Comparison of ENCODE assay signal across 1 cellular context in genomic region chr1:23958810-23959460, GRCh38.
TF ChIP-seq lines count a peak whose summit lies in the region.

No MANE protein-coding gene starts in this region.

TF ChIP-seq in K562, 482 proteins besides CTCF, POLR2A, EP300 and RAD21 (continued from another document and continues in another):
- no peak for TF ChIP-seq ZNF280A (IDR thresholded peaks at IDR 0.05; ENCODE audit: low read depth, partially characterized antibody)
- no peak for TF ChIP-seq RFX5 (IDR thresholded peaks at IDR 0.05; ENCODE audit: low read depth, low read length)
- no peak for TF ChIP-seq ZNF175 (CRISPR knock-in tag; IDR thresholded peaks at IDR 0.05; ENCODE audit: low read depth)
- no peak for TF ChIP-seq RBM39 (optimal IDR thresholded peaks at IDR 0.05; ENCODE audit: low read depth, low read length)
- no peak for TF ChIP-seq CREB5 (CRISPR knock-in tag; IDR thresholded peaks at IDR 0.05)
- no peak; a peak in 1 of 4 replicates for TF ChIP-seq SIN3A (IDR thresholded peaks at IDR 0.05; ENCODE audit: borderline replicate concordance in 2 of 2, control insufficient read depth in 1 of 2, low read depth in 2 of 2, low read length in 2 of 2)
- TF ChIP-seq SNIP1 (IDR thresholded peaks at IDR 0.05; ENCODE audit: low read depth), result no peak
- no peak for TF ChIP-seq MECOM (CRISPR knock-in tag; IDR thresholded peaks at IDR 0.05)
- TF ChIP-seq PPARD (CRISPR knock-in tag; IDR thresholded peaks at IDR 0.05), result no peak
- peak; percentile 32 for TF ChIP-seq ARID1B (IDR thresholded peaks at IDR 0.05)
- no peak for TF ChIP-seq ZNF780A (CRISPR knock-in tag; IDR thresholded peaks at IDR 0.05)
- no peak for TF ChIP-seq C11orf30 (IDR thresholded peaks at IDR 0.05; ENCODE audit: low read depth)
- TF ChIP-seq PTTG1 (tag; IDR thresholded peaks at IDR 0.05; ENCODE audit: low read depth), result no peak
- TF ChIP-seq NFXL1 (CRISPR knock-in tag; IDR thresholded peaks at IDR 0.05), result 0 out of 2 replicates have a peak, but pooled peaks have one; percentile 28
- TF ChIP-seq HOXB6 (CRISPR knock-in tag; IDR thresholded peaks at IDR 0.05; ENCODE audit: borderline replicate concordance), result 0 out of 2 replicates have a peak, but pooled peaks have one; percentile 12
- TF ChIP-seq PCBP1 (IDR thresholded peaks at IDR 0.05; ENCODE audit: low read depth, low read length, poor library complexity, severe bottlenecking), result no peak
- peak; percentile 85 for TF ChIP-seq VEZF1 (CRISPR knock-in tag; IDR thresholded peaks at IDR 0.05)
- no peak for TF ChIP-seq DNMT1 (IDR thresholded peaks at IDR 0.05)
- no peak for TF ChIP-seq U2AF2 (optimal IDR thresholded peaks at IDR 0.05; ENCODE audit: low read depth, low read length)
- TF ChIP-seq HDAC3 (IDR thresholded peaks at IDR 0.05; ENCODE audit: borderline replicate concordance, partially characterized antibody), result peak; percentile 69
- no peak for TF ChIP-seq ATF1 (CRISPR knock-in tag; IDR thresholded peaks at IDR 0.05)
- TF ChIP-seq ATF1 (tag; IDR thresholded peaks at IDR 0.05), result peak; percentile 85
- no peak for TF ChIP-seq DEAF1 (CRISPR knock-in tag; IDR thresholded peaks at IDR 0.05)
- peak in 2 of 3 experiments; percentile 61 to 82 for TF ChIP-seq YY1 (IDR thresholded peaks at IDR 0.05; ENCODE audit: borderline replicate concordance in 1 of 3, control insufficient read depth in 1 of 3, extremely low read depth in 1 of 3, insufficient read depth in 3 of 3, insufficient read length in 1 of 3, insufficient replicate concordance in 2 of 3, low read depth in 1 of 3, low read length in 2 of 3)
- peak; percentile 58; the same call in 1 of the 2 replicates for TF ChIP-seq ZBTB43 (CRISPR knock-in tag; IDR thresholded peaks at IDR 0.05)
- TF ChIP-seq HIVEP1 (CRISPR knock-in tag; IDR thresholded peaks at IDR 0.05), result no peak
- TF ChIP-seq ZNF76 (CRISPR knock-in tag; IDR thresholded peaks at IDR 0.05; ENCODE audit: borderline replicate concordance), result no peak
- no peak for TF ChIP-seq ZNF583 (CRISPR knock-in tag; IDR thresholded peaks at IDR 0.05)
- peak; percentile 7; the same call in 1 of the 2 replicates for TF ChIP-seq TAL1 (IDR thresholded peaks at IDR 0.05)
- TF ChIP-seq SP1 (CRISPR knock-in tag; IDR thresholded peaks at IDR 0.05), result no peak
- TF ChIP-seq ARNT (IDR thresholded peaks at IDR 0.05), result peak; percentile 46 to 65; a peak in 2 of 4 replicates
- peak; percentile 18; the same call in 1 of the 2 replicates for TF ChIP-seq ZEB2 (IDR thresholded peaks at IDR 0.05)
- no peak; the same call in 1 of the 2 replicates for TF ChIP-seq ETV5 (CRISPR knock-in tag; IDR thresholded peaks at IDR 0.05; ENCODE audit: low read depth)
- no peak for TF ChIP-seq SNRNP70 (optimal IDR thresholded peaks at IDR 0.05; ENCODE audit: low read depth, low read length)
- TF ChIP-seq HCFC1 (IDR thresholded peaks at IDR 0.05; ENCODE audit: low read depth, low read length), result no peak
- TF ChIP-seq SIN3B (IDR thresholded peaks at IDR 0.05; ENCODE audit: low read depth), result no peak
- no peak for TF ChIP-seq NELFE (IDR thresholded peaks at IDR 0.05; ENCODE audit: insufficient read depth, insufficient read length)
- TF ChIP-seq ZNF512 (tag; IDR thresholded peaks at IDR 0.05), result peak; percentile 39; the same call in 1 of the 2 replicates
- no peak; the same call in 1 of the 2 replicates for TF ChIP-seq FOXM1 (IDR thresholded peaks at IDR 0.05; ENCODE audit: low read depth)
- TF ChIP-seq FOXM1 (CRISPR knock-in tag; IDR thresholded peaks at IDR 0.05; ENCODE audit: low read depth), result no peak
- TF ChIP-seq ZBTB33 (CRISPR knock-in tag; IDR thresholded peaks at IDR 0.05), result peak; percentile 71; the same call in 1 of the 2 replicates
- TF ChIP-seq SMARCB1 (IDR thresholded peaks at IDR 0.05; ENCODE audit: insufficient read length, low read depth), result no peak
- no peak for TF ChIP-seq ZNF239 (CRISPR knock-in tag; IDR thresholded peaks at IDR 0.05)
- TF ChIP-seq PTRF (tag; IDR thresholded peaks at IDR 0.05), result no peak
- no peak for TF ChIP-seq TRIM24 (IDR thresholded peaks at IDR 0.05)
- no peak for TF ChIP-seq GABPB2 (CRISPR knock-in tag; conservative IDR thresholded peaks at IDR 0.05)
- TF ChIP-seq L3MBTL2 (IDR thresholded peaks at IDR 0.05), result peak; percentile 86
- TF ChIP-seq ETV1 (tag; conservative IDR thresholded peaks at IDR 0.05; ENCODE audit: low read depth), result peak; percentile 89
- TF ChIP-seq KLF13 (tag; IDR thresholded peaks at IDR 0.05; ENCODE audit: borderline replicate concordance, low read depth), result no peak
- TF ChIP-seq ZNF3 (CRISPR knock-in tag; IDR thresholded peaks at IDR 0.05), result 0 out of 2 replicates have a peak, but pooled peaks have one; percentile 34
- no peak for TF ChIP-seq ZNF644 (tag; IDR thresholded peaks at IDR 0.05; ENCODE audit: low read depth)
- peak; percentile 79 for TF ChIP-seq PML (IDR thresholded peaks at IDR 0.05; ENCODE audit: low read length)
- no peak for TF ChIP-seq NFE2L1 (tag; IDR thresholded peaks at IDR 0.05; ENCODE audit: borderline replicate concordance, low read depth)
- TF ChIP-seq PBX2 (CRISPR knock-in tag; IDR thresholded peaks at IDR 0.05; ENCODE audit: low read depth), result no peak
- TF ChIP-seq PBX2 (tag; conservative IDR thresholded peaks at IDR 0.05; ENCODE audit: low read depth), result peak; percentile 93
